8 cellular contexts compared by ENCODE assay signal in the genomic region with DNA sequence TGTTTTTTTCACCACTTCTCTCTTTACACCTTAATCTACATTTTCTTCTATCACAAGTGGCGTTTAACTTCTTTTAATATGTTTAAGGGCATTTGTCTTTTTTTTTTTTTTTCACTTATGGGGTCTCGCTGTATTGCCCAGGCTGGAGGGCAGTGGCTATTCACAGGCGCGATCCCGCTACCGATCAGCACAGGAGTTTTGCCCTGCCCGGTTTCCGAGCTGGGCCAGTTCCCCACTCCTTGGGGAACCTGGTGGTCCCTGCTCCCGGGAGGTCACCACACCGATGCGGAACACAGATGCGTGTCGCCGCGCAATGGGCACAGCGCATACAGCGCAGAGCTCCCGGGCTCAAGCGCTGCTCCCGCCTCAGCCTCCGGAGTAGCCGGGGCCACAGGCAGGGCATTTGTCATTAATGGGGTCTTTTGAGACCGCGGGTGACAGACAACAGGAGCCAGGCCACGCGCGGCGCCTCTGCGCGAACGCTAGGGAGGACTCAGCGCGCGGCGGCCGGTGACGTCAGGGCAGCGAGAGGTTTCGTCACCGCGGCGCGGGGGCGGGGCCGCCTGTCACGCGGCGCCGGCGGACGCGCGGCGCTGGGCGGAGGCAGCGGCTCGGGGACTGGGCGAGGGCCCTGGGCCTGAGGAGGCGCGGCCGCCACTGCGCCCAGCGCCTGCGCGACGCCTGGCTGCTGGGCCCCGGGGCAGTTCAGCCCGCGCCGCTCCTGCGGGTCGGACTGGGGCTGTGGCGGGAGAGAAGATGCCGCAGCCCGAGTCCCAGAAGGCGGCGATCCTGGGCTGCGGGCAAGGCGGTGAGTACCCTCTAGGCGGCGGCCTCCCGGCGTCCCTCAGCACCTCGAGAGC. TPM values are rescaled to one million over a fixed set of nuclear protein-coding genes. Genes with fewer than 3 reads are reported as not detected.
DNase-seq lines count a peak whose midpoint lies in the region; ATAC-seq and TF ChIP-seq lines count a peak whose summit lies in the region.

A gene (plus strand): TSS at position 598 of the 860 bp plus-strand sequence. CDS start 68,554 bp downstream, outside the sequence.

- ATAC-seq in GM18873 (IDR thresholded peaks at IDR 0.05; ENCODE audit: low FRiP score, unreplicated experiment): peak; percentile 92
- peak; percentile 97 for ATAC-seq in HG03135 (IDR thresholded peaks at IDR 0.05; ENCODE audit: unreplicated experiment)
- ATAC-seq in left lung: peak; percentile 99

- intact Hi-C loops in left lung (cut with DNase I): no loop called here

- H3K9me3 ChIP-seq in left lung: peaks cover 0 to 2% of the 10 kb centered on the region in 2 donors

- H3K4me3 ChIP-seq in left lung: peak within 1 kb of the TSS; percentile 54 to 79

- peak; percentile 24 for TF ChIP-seq CTCF in AG09319 (IDR thresholded peaks at IDR 0.05; ENCODE audit: low read depth, low read length)
- peak in 1 of 2 donors; percentile 14 for TF ChIP-seq CTCF in left lung (IDR thresholded peaks at IDR 0.05)

- peak; percentile 54 for DNase-seq in AG09319 (ENCODE audit: extremely low read depth, low read depth)
- peak; percentile 60 to 92 for DNase-seq in NCI-H446 (lab: John Stamatoyannopoulos, UW)
- peak; percentile 87 for DNase-seq in activated CD4-positive, alpha-beta T cell treated with anti-CD3 and anti-CD28 coated beads, Interleukin-2, amount 50 U/mL, for 1 hour
- peak; percentile 41 for DNase-seq in cortex of kidney (lab: John Stamatoyannopoulos, UW)
- peak; percentile 87 to 97 for DNase-seq in left lung
- DNase-seq in stimulated activated CD4-positive, alpha-beta T cell treated with anti-CD3 and anti-CD28 coated beads, Interleukin-2, amount 100 ng/mL, for 4 hours (ENCODE audit: low read depth): peak; percentile 80

- peaks cover 0 to 7% of the 10 kb centered on the region in 2 donors for H3K36me3 ChIP-seq in left lung

- H3K27me3 ChIP-seq in left lung: no peaks in the 10 kb centered on the region

- peaks cover 8 to 31% of the 10 kb centered on the region in 2 donors for H3K4me1 ChIP-seq in left lung

- peak within 1 kb of the TSS; percentile 79 to 90 for H3K27ac ChIP-seq in left lung

RNA-seq across cellular contexts. Expression of the gene that starts here (rescaled TPM):
- 10 to 100 TPM; 36.5 to 42.2 TPM for total RNA-seq in left lung

Comparison
In these comparisons a context has a peak if more than half of its experiments do, and no peak if none do; other contexts are left out.
1. Peak in every context shown above with its lines: DNase-seq, ATAC-seq, H3K4me3 ChIP-seq and H3K27ac ChIP-seq.
2. DNase-seq: peak in every context shown above with its lines; median percentile 92 in left lung; 87 in activated CD4-positive, alpha-beta T cell treated with anti-CD3 and anti-CD28 coated beads, Interleukin-2, amount 50 U/mL, for 1 hour; 80 in stimulated activated CD4-positive, alpha-beta T cell treated with anti-CD3 and anti-CD28 coated beads, Interleukin-2, amount 100 ng/mL, for 4 hours; 76 in NCI-H446; 54 in AG09319; 41 in cortex of kidney.